In the genomic region with DNA sequence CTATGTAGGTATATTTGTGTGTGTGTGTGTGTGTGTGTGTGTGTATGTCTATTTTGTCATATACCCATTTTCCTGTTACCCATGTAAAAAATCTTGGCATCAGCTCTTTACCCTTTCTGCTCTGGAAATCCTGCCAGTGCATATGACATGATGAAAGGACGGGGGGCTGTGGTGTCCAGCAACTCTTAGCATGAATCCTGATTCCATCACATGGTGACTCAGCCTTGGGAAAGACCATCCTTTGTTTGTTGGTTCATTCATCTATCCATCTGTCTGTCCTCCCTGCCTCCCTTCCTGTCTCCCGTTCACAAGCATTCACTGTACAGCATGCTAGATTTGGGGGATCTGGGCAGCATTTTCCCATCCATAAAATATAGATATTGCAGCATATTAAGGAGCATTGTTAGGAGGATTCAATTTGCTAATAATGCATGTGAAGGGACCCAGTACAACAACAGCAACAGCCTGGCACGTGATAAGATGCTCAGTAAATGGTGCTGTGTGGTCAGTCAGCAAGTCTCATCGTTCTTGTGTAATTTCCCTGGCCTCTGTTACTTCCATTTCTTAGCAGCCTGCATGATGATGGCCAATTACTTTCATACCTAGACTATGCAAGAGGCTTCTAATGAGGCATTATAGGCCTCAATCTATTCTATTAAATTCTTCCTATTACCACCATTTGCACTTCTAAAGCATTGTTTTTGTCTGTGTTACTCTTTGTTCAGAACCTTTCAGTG, we compare ENCODE assay signal across 2 cellular contexts.
A peak's percentile ranks its signal among the peaks of the same experiment; 100 is the strongest.
TF ChIP-seq lines count a peak whose summit lies in the region.

No MANE protein-coding gene starts in this region.

TF ChIP-seq in HEK293, 187 proteins besides CTCF, POLR2A, EP300 and RAD21 (continued from another document):
- no peak for TF ChIP-seq ZNF280C (tag by site-specific recombination; IDR thresholded peaks at IDR 0.05)
- TF ChIP-seq ZNF623 (tag by site-specific recombination; IDR thresholded peaks at IDR 0.05): no peak
- no peak for TF ChIP-seq GLIS1 (tag by site-specific recombination; IDR thresholded peaks at IDR 0.05)
- TF ChIP-seq ZNF19 (tag by site-specific recombination; IDR thresholded peaks at IDR 0.05; ENCODE audit: low read depth): no peak
- no peak for TF ChIP-seq KLF10 (tag by site-specific recombination; IDR thresholded peaks at IDR 0.05)
- TF ChIP-seq ZNF366 (tag by site-specific recombination; conservative IDR thresholded peaks at IDR 0.05): 0 out of 2 replicates have a peak, but pooled peaks have one; percentile 13
- no peak for TF ChIP-seq ZNF114 (tag by site-specific recombination; IDR thresholded peaks at IDR 0.05)
- no peak for TF ChIP-seq ZSCAN5A (tag by site-specific recombination; IDR thresholded peaks at IDR 0.05)
TF ChIP-seq in HEK293: peak in this region for 2.

TF ChIP-seq in WTC11, 78 proteins besides CTCF, POLR2A, EP300 and RAD21 (continued from another document):
- no peak for TF ChIP-seq ARID4B (CRISPR knock-in tag; IDR thresholded peaks at IDR 0.05; ENCODE audit: borderline replicate concordance)
- no peak for TF ChIP-seq TEAD1 (CRISPR knock-in tag; IDR thresholded peaks at IDR 0.05)
- no peak for TF ChIP-seq ZNF425 (CRISPR knock-in tag; conservative IDR thresholded peaks at IDR 0.05)
- TF ChIP-seq SP1 (CRISPR knock-in tag; conservative IDR thresholded peaks at IDR 0.05): no peak
- no peak for TF ChIP-seq USF2 (CRISPR knock-in tag; IDR thresholded peaks at IDR 0.05)
- TF ChIP-seq, protein P1, sequence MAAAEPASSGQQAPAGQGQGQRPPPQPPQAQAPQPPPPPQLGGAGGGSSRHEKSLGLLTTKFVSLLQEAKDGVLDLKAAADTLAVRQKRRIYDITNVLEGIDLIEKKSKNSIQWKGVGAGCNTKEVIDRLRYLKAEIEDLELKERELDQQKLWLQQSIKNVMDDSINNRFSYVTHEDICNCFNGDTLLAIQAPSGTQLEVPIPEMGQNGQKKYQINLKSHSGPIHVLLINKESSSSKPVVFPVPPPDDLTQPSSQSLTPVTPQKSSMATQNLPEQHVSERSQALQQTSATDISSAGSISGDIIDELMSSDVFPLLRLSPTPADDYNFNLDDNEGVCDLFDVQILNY (CRISPR knock-in tag; IDR thresholded peaks at IDR 0.05): no peak
- TF ChIP-seq ZSCAN18 (CRISPR knock-in tag; IDR thresholded peaks at IDR 0.05): no peak
- TF ChIP-seq, protein P2, sequence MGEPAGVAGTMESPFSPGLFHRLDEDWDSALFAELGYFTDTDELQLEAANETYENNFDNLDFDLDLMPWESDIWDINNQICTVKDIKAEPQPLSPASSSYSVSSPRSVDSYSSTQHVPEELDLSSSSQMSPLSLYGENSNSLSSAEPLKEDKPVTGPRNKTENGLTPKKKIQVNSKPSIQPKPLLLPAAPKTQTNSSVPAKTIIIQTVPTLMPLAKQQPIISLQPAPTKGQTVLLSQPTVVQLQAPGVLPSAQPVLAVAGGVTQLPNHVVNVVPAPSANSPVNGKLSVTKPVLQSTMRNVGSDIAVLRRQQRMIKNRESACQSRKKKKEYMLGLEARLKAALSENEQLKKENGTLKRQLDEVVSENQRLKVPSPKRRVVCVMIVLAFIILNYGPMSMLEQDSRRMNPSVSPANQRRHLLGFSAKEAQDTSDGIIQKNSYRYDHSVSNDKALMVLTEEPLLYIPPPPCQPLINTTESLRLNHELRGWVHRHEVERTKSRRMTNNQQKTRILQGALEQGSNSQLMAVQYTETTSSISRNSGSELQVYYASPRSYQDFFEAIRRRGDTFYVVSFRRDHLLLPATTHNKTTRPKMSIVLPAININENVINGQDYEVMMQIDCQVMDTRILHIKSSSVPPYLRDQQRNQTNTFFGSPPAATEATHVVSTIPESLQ (CRISPR knock-in tag; IDR thresholded peaks at IDR 0.05): no peak
- TF ChIP-seq ZNF138 (CRISPR knock-in tag; conservative IDR thresholded peaks at IDR 0.05): no peak
- TF ChIP-seq ATF1 (CRISPR knock-in tag; IDR thresholded peaks at IDR 0.05): no peak
- TF ChIP-seq GABPB1 (CRISPR knock-in tag; IDR thresholded peaks at IDR 0.05): no peak
- TF ChIP-seq ZNF232 (CRISPR knock-in tag; IDR thresholded peaks at IDR 0.05): no peak
TF ChIP-seq in WTC11: peak in this region for 0.
